Comparison of ENCODE assay signal across 8 cellular contexts in the genomic region with DNA sequence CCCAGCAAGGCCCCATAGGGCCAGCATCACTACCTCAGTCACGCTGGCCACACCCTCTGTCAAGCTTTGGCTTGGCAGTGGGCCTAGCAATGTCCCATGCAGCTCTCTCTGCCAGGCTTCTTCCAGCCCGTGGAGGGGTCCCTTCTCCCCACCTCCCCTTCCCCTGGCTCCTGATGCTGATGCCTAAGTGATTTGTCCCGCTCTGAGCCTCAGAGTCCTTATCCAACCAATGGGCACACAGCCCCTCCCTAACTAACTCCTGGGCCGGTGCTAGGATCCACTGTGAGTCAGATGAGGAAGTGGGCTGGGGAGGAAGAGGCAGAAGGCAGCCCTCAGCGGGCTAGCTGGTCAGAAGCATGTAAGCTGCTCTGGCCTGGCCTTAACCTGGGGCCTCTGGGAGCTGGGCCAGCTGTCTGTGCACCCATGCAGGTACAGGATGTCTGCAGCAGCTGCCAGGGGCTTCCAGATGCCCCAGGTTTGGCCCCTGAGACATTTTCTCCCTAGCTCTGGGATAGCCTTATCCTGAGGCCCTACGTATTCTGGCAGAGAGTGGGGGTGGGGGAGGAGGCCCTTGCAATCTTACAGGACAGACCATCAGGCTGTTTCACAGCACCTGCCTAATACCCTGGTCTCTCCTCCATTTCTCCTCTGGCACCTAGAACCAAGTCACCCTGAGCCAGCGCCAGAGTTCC. TPM values are rescaled to one million over a fixed set of nuclear protein-coding genes. Genes with fewer than 3 reads are reported as not detected.
DNase-seq lines count a peak whose midpoint lies in the region; ATAC-seq and TF ChIP-seq lines count a peak whose summit lies in the region.

No MANE protein-coding gene starts in this region.

- H3K36me3 ChIP-seq in DOHH2 (ENCODE audit: control insufficient read depth, low read length) (peaks cover 11% of the 10 kb centered on the region), parathyroid adenoma (ENCODE audit: control insufficient read depth, insufficient read depth, low read length) (no peaks in the 10 kb centered on the region), MM.1S (replicated peaks; ENCODE audit: insufficient read depth, low read length) (no peaks in the 10 kb centered on the region)

- intact Hi-C loops in head of caudate nucleus (cut with DNase I), result loop anchor here (5.0 kb wide), 2 partner anchors 50 to 95 kb away; a partner anchor contains a TSS

- H3K27me3 Mint-ChIP-seq in IgD-negative memory B cell, result peaks cover 2% of the 10 kb centered on the region
- no peaks in the 10 kb centered on the region for H3K27me3 Mint-ChIP-seq in activated T-helper 17 cell treated with anti-CD3 and anti-CD28 coated beads, Interleukin-2, amount 50 U/mL, for 72 hours

- H3K4me2 ChIP-seq in DOHH2 (ENCODE audit: low read length) (0 out of 2 replicates have a peak overlapping the region, but pooled peaks have one; percentile 46), parathyroid adenoma (ENCODE audit: low read length) (peak overlapping the region; percentile 91), MM.1S (ENCODE audit: low read depth, low read length) (no peak overlapping the region)

- H3K4me3 ChIP-seq in DOHH2 (ENCODE audit: low read length), result no peak overlapping the region
- H3K4me3 ChIP-seq in parathyroid adenoma (ENCODE audit: low read depth, low read length), result peak overlapping the region; percentile 65
- no peak overlapping the region for H3K4me3 ChIP-seq in MM.1S (ENCODE audit: low read length)

- H3K4me3 Mint-ChIP-seq in IgD-negative memory B cell, result peak overlapping the region; percentile 28 to 94 (median 70)
- peak overlapping the region; percentile 81 for H3K4me3 Mint-ChIP-seq in activated T-helper 17 cell treated with anti-CD3 and anti-CD28 coated beads, Interleukin-2, amount 50 U/mL, for 72 hours

- H3K4me1 ChIP-seq in DOHH2 (ENCODE audit: control insufficient read depth, low read length) (peaks cover 13% of the 10 kb centered on the region), parathyroid adenoma (peaks cover 25% of the 10 kb centered on the region), MM.1S (ENCODE audit: low read length) (no peaks in the 10 kb centered on the region)

- no peak for TF ChIP-seq CTCF in DOHH2 (IDR thresholded peaks at IDR 0.05; ENCODE audit: low read depth, low read length, poor library complexity, severe bottlenecking)
- no peak for TF ChIP-seq CTCF in parathyroid adenoma (IDR thresholded peaks at IDR 0.05)
- no peak for TF ChIP-seq CTCF in MM.1S (IDR thresholded peaks at IDR 0.05; ENCODE audit: low read length)

- H3F3A ChIP-seq in DOHH2 (ENCODE audit: control insufficient read depth, insufficient read depth), result peaks cover 4% of the 10 kb centered on the region
- no peaks in the 10 kb centered on the region for H3F3A ChIP-seq in MM.1S (ENCODE audit: insufficient read depth, low read length)

- H3K9ac ChIP-seq in parathyroid adenoma, result no peak overlapping the region
- H3K9ac ChIP-seq in MM.1S (ENCODE audit: low read length), result no peak overlapping the region

- H3K9me3 ChIP-seq in DOHH2 (ENCODE audit: control insufficient read depth, insufficient read depth, low read length), result no peaks in the 10 kb centered on the region
- no peaks in the 10 kb centered on the region for H3K9me3 ChIP-seq in parathyroid adenoma (ENCODE audit: control insufficient read depth, low read length)
- no peaks in the 10 kb centered on the region for H3K9me3 ChIP-seq in MM.1S (replicated peaks; ENCODE audit: insufficient read depth, low read length)

- H4K20me1 ChIP-seq in DOHH2 (ENCODE audit: control insufficient read depth, insufficient read depth, low read depth, low read length) (no peaks in the 10 kb centered on the region), MM.1S (ENCODE audit: insufficient read depth, low read length) (no peaks in the 10 kb centered on the region)

- ATAC-seq in GM21381 (IDR thresholded peaks at IDR 0.05; ENCODE audit: unreplicated experiment), result peak; percentile 63
- peak; percentile 56 for ATAC-seq in activated T-helper 17 cell treated with anti-CD3 and anti-CD28 coated beads, Interleukin-2, amount 50 U/mL, for 72 hours (replicated peaks)

- H3K9me3 Mint-ChIP-seq in IgD-negative memory B cell, result peaks cover 0 to 1% (median 0%) of the 10 kb centered on the region in 3 donors
- H3K9me3 Mint-ChIP-seq in activated T-helper 17 cell treated with anti-CD3 and anti-CD28 coated beads, Interleukin-2, amount 50 U/mL, for 72 hours, result no peaks in the 10 kb centered on the region

- peaks cover 2% of the 10 kb centered on the region for H3K36me3 Mint-ChIP-seq in IgD-negative memory B cell
- peaks cover 18% of the 10 kb centered on the region for H3K36me3 Mint-ChIP-seq in activated T-helper 17 cell treated with anti-CD3 and anti-CD28 coated beads, Interleukin-2, amount 50 U/mL, for 72 hours (ENCODE audit: low read depth)

- H3K27ac ChIP-seq in DOHH2 (ENCODE audit: low read depth, low read length), result no peak overlapping the region
- H3K27ac ChIP-seq in parathyroid adenoma, result peak overlapping the region; percentile 2
- no peak overlapping the region for H3K27ac ChIP-seq in MM.1S (ENCODE audit: low read length)

- H3K4me1 Mint-ChIP-seq in IgD-negative memory B cell, result peaks cover 8 to 15% (median 13%) of the 10 kb centered on the region in 3 donors
- H3K4me1 Mint-ChIP-seq in activated T-helper 17 cell treated with anti-CD3 and anti-CD28 coated beads, Interleukin-2, amount 50 U/mL, for 72 hours, result peaks cover 5% of the 10 kb centered on the region

- no peaks in the 10 kb centered on the region for H3K79me2 ChIP-seq in DOHH2 (ENCODE audit: control insufficient read depth, low read length)
- peaks cover 9% of the 10 kb centered on the region for H3K79me2 ChIP-seq in parathyroid adenoma
- H3K79me2 ChIP-seq in MM.1S (ENCODE audit: low read length), result no peaks in the 10 kb centered on the region

- H2AFZ ChIP-seq in parathyroid adenoma (peak overlapping the region; percentile 16), MM.1S (ENCODE audit: low read length) (no peak overlapping the region)

- H3K9me2 ChIP-seq in DOHH2 (replicated peaks; ENCODE audit: control insufficient read depth, low read length) (no peaks in the 10 kb centered on the region), MM.1S (replicated peaks; ENCODE audit: insufficient read depth, low read length) (no peaks in the 10 kb centered on the region)

- H3K27me3 ChIP-seq in DOHH2 (ENCODE audit: control insufficient read depth, low read length) (peaks cover 15% of the 10 kb centered on the region), parathyroid adenoma (ENCODE audit: control insufficient read depth, insufficient read depth, low read length) (no peaks in the 10 kb centered on the region), MM.1S (replicated peaks; ENCODE audit: insufficient read depth, low read length) (no peaks in the 10 kb centered on the region)

- H3K27ac Mint-ChIP-seq in IgD-negative memory B cell, result no peak overlapping the region
- H3K27ac Mint-ChIP-seq in activated T-helper 17 cell treated with anti-CD3 and anti-CD28 coated beads, Interleukin-2, amount 50 U/mL, for 72 hours, result peak overlapping the region; percentile 21

- DNase-seq in head of caudate nucleus, result peak in 24 of 42 donors; percentile 39 to 79 (median 60)
- DNase-seq in MM.1S, result no peak
- DNase-seq in effector CD8-positive, alpha-beta T cell (lab: John Stamatoyannopoulos, UW), result no peak

RNA-seq across cellular contexts. Expression of a gene that starts 0.7 kb away (rescaled TPM):
- 0.11 TPM for polyA plus RNA-seq in IgD-negative memory B cell
- total RNA-seq in activated T-helper 17 cell treated with anti-CD3 and anti-CD28 coated beads, Interleukin-2, amount 50 U/mL, for 72 hours, result 1 to 10 TPM in 1 of 2 donors, under 1 TPM in 1; 0.19 to 1.2 TPM

RNA-seq across cellular contexts. Expression of a gene that starts 32.6 kb away (rescaled TPM):
- not detected for polyA plus RNA-seq in IgD-negative memory B cell
- not detected for total RNA-seq in activated T-helper 17 cell treated with anti-CD3 and anti-CD28 coated beads, Interleukin-2, amount 50 U/mL, for 72 hours

RNA-seq across cellular contexts. Expression of a gene that starts 49.8 kb away (rescaled TPM):
- not detected for polyA plus RNA-seq in IgD-negative memory B cell
- total RNA-seq in activated T-helper 17 cell treated with anti-CD3 and anti-CD28 coated beads, Interleukin-2, amount 50 U/mL, for 72 hours, result not detected

RNA-seq across cellular contexts. Expression of a gene that starts 52.3 kb away (rescaled TPM):
- polyA plus RNA-seq in IgD-negative memory B cell, result 14.7 TPM
- 100 to 1,000 TPM in 1 of 2 donors, 10 to 100 TPM in 1; 81.8 to 122 TPM for total RNA-seq in activated T-helper 17 cell treated with anti-CD3 and anti-CD28 coated beads, Interleukin-2, amount 50 U/mL, for 72 hours

Comparison
In these comparisons a context has a peak if more than half of its experiments do, and no peak if none do; other contexts are left out.
1. DNase-seq: peak in head of caudate nucleus (24 of 42); none in MM.1S (single experiment) and effector CD8-positive, alpha-beta T cell (single experiment).